In genomic region chr5:149796025-149796424, GRCh38 we compare ENCODE assay signal across 1 cellular context.
TF ChIP-seq lines count a peak whose summit lies in the region.

No MANE protein-coding gene starts in this region.

TF ChIP-seq in SK-N-SH treated with all-trans-retinoic acid at 6 μM for 48 hours, 23 proteins besides CTCF, POLR2A, EP300 and RAD21 (continued from another document):
- TF ChIP-seq TSHZ2 (CRISPR knock-in tag; IDR thresholded peaks at IDR 0.05): no peak
- no peak for TF ChIP-seq TOX (CRISPR knock-in tag; IDR thresholded peaks at IDR 0.05; ENCODE audit: borderline replicate concordance)
- TF ChIP-seq GLIS3 (CRISPR knock-in tag; IDR thresholded peaks at IDR 0.05): no peak
- TF ChIP-seq PPARA (CRISPR knock-in tag; IDR thresholded peaks at IDR 0.05; ENCODE audit: borderline replicate concordance): no peak
- no peak for TF ChIP-seq ESRRG (CRISPR knock-in tag; IDR thresholded peaks at IDR 0.05)
- TF ChIP-seq TCF4 (CRISPR knock-in tag; IDR thresholded peaks at IDR 0.05; ENCODE audit: borderline replicate concordance): no peak
- no peak for TF ChIP-seq BACH2 (CRISPR knock-in tag; IDR thresholded peaks at IDR 0.05; ENCODE audit: borderline replicate concordance)
- TF ChIP-seq ARNTL (CRISPR knock-in tag; IDR thresholded peaks at IDR 0.05; ENCODE audit: borderline replicate concordance, low read depth): no peak
- no peak for TF ChIP-seq SNAI2 (CRISPR knock-in tag; IDR thresholded peaks at IDR 0.05)
